ENCODE assay signal across 19 cellular contexts in the genomic region with DNA sequence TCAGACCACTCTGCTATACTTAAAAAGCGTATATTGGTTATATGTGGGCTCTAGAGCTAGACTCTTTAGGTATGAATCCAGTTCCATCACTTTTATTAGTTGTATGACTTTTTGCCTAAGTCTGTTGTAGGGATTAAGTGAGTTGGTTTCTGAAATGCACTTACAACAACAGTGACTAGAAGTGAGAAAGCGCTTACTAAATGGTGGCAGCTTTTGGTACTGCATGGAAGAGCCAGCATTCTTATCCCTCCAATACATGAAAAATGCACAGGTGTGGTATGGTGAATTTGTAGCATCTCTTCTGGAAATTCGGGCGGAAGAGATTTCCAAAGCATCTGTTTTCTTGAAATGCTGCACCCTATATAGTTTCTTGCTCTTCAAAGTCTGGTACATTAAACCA.
DNase-seq lines count a peak whose midpoint lies in the region; FAIRE-seq and TF ChIP-seq lines count a peak whose summit lies in the region.
"Had no signal": no experiment of that assay in that cellular context is flagged by ENCODE, and none has a peak within 500 bp of the region (broad histone marks: within the 10 kb centered on the region; RNA-seq: fewer than 3 reads in every experiment).

No MANE protein-coding gene starts in this region.

- H3K9ac ChIP-seq in endothelial cell of umbilical vein (replicated peaks; ENCODE audit: extremely low read depth, insufficient read depth, low read length) = no peak overlapping the region
- H3K9ac ChIP-seq: KMS-11, parathyroid adenoma had no signal

- no TSS peak for BruUV-seq in MCF 10A (replicated peaks; lab: Mats Ljungman, UMichigan)
- BruUV-seq in endothelial cell of umbilical vein (replicated peaks; lab: Mats Ljungman, UMichigan) = no TSS peak

- no peaks in the 10 kb centered on the region for H4K20me1 ChIP-seq in endothelial cell of umbilical vein (replicated peaks; ENCODE audit: control insufficient read depth, extremely low read depth, insufficient read depth, low read length)

- H3K4me3 ChIP-seq in breast epithelium = no peak overlapping the region
- no peak overlapping the region for H3K4me3 ChIP-seq in endothelial cell of umbilical vein (replicated peaks in 1 of 3; ENCODE audit: insufficient read depth in 1 of 3, low read depth in 1 of 3, low read length in 3 of 3)
- no peak overlapping the region for H3K4me3 ChIP-seq in retinal pigment epithelial cell (ENCODE audit: low read length)
- H3K4me3 ChIP-seq in suprapubic skin = no peak overlapping the region
- no peak overlapping the region for H3K4me3 ChIP-seq in testis
- H3K4me3 ChIP-seq: gastroesophageal sphincter, spleen, stomach had no signal

- TF ChIP-seq POLR2A in breast epithelium (IDR thresholded peaks at IDR 0.05) (no peak), endothelial cell of umbilical vein (IDR thresholded peaks at IDR 0.05; ENCODE audit: low read depth, low read length) (no peak), suprapubic skin (IDR thresholded peaks at IDR 0.05) (no peak), testis (IDR thresholded peaks at IDR 0.05) (no peak)

- no peak overlapping the region for H2AFZ ChIP-seq in endothelial cell of umbilical vein (ENCODE audit: low read depth, low read length)
- H2AFZ ChIP-seq: parathyroid adenoma had no signal

- no peaks in the 10 kb centered on the region for H3K79me2 ChIP-seq in endothelial cell of umbilical vein (ENCODE audit: control insufficient read depth, insufficient read depth, low read length)
- H3K79me2 ChIP-seq: parathyroid adenoma had no signal

- no peaks in the 10 kb centered on the region for H3K36me3 Mint-ChIP-seq in MCF 10A (ENCODE audit: insufficient read depth, unreplicated experiment)
- H3K36me3 Mint-ChIP-seq: brain had no signal

- POLR2A ChIA-PET in MCF 10A (lab: Yijun Ruan, JAX) (interaction anchor here (1.1 kb wide), 1 partner anchor 25 kb away, joined by 3 read pairs; no protein-coding TSS in a partner anchor), endothelial cell of umbilical vein (lab: Charles Lee) (no interaction called here)

- DNase-seq in MCF 10A (ENCODE audit: unreplicated experiment) (peak; percentile 9), breast epithelium (ENCODE audit: low spot score in 2 of 2) (no peak), RPMI7951 (ENCODE audit: low read depth) (peak; percentile 7), endothelial cell of umbilical vein (ENCODE audit: low read depth, low spot score) (peak; percentile 2), retinal pigment epithelial cell (ENCODE audit: low read depth) (no peak), suprapubic skin (ENCODE audit: low spot score in 2 of 2) (no peak), NOMO-1 treated with dmso at 0.1 percent for 144 hours (lab: John Stamatoyannopoulos, UW; ENCODE audit: unreplicated experiment) (no peak), testis (no peak)
- DNase-seq: Caco-2; effector memory CD4-positive, alpha-beta T cell; kidney; NCI-H187; NCI-H748 treated with DMSO at 0.1 percent for 48 hours; spleen; stomach had no signal

- peaks cover 13% of the 10 kb centered on the region for H3K4me1 Mint-ChIP-seq in MCF 10A (ENCODE audit: insufficient read depth, unreplicated experiment)
- H3K4me1 Mint-ChIP-seq: brain had no signal

- H3K36me3 ChIP-seq in breast epithelium = no peaks in the 10 kb centered on the region
- H3K36me3 ChIP-seq in endothelial cell of umbilical vein (ENCODE audit: control insufficient read depth in 2 of 2, extremely low read depth in 1 of 2, insufficient read depth in 2 of 2, low read length in 2 of 2) = no peaks in the 10 kb centered on the region
- H3K36me3 ChIP-seq in suprapubic skin = no peaks in the 10 kb centered on the region
- no peaks in the 10 kb centered on the region for H3K36me3 ChIP-seq in testis (ENCODE audit: low read depth, missing control alignments)
- H3K36me3 ChIP-seq: gastroesophageal sphincter, spleen, stomach had no signal

- no peak overlapping the region for H3K4me2 ChIP-seq in endothelial cell of umbilical vein (ENCODE audit: insufficient read depth, low read length)
- H3K4me2 ChIP-seq: KMS-11 had no signal

- no peak for TF ChIP-seq EP300 in suprapubic skin (IDR thresholded peaks at IDR 0.05)

- intact Hi-C loops in MCF 10A (cut with micrococcal nuclease) (no loop called here), breast epithelium (cut with DNase I; ENCODE audit: low total_unique reads) (no loop called here), endothelial cell of umbilical vein (cut with micrococcal nuclease) (loop anchor here (5.0 kb wide), 2 partner anchors 495 to 650 kb away; no protein-coding TSS in a partner anchor), testis (cut with DNase I; ENCODE audit: low total_unique reads) (no loop called here)

- TF ChIP-seq CTCF in MCF 10A (IDR thresholded peaks at IDR 0.05; ENCODE audit: unreplicated experiment) = no peak
- no peak for TF ChIP-seq CTCF in breast epithelium (IDR thresholded peaks at IDR 0.05)
- TF ChIP-seq CTCF in endothelial cell of umbilical vein (IDR thresholded peaks at IDR 0.05; ENCODE audit: extremely low read depth in 1 of 2, insufficient read depth in 1 of 2, low read depth in 1 of 2, low read length in 2 of 2) = peak in 1 of 2 donors; percentile 3
- TF ChIP-seq CTCF in retinal pigment epithelial cell (conservative IDR thresholded peaks at IDR 0.05; ENCODE audit: low read depth, low read length) = peak; percentile 33
- no peak for TF ChIP-seq CTCF in suprapubic skin (IDR thresholded peaks at IDR 0.05)
- TF ChIP-seq CTCF in testis (IDR thresholded peaks at IDR 0.05) = no peak

- H3K4me3 Mint-ChIP-seq in MCF 10A (ENCODE audit: unreplicated experiment) = no peak overlapping the region
- H3K4me3 Mint-ChIP-seq: brain had no signal

- H3K27ac ChIP-seq in breast epithelium (no peak overlapping the region), endothelial cell of umbilical vein (ENCODE audit: insufficient read depth, low read depth, low read length) (no peak overlapping the region), suprapubic skin (no peak overlapping the region), testis (no peak overlapping the region)
- H3K27ac ChIP-seq: gastroesophageal sphincter, KMS-11, parathyroid adenoma, spleen, stomach had no signal

- dilution Hi-C loops in endothelial cell of umbilical vein (cut with MboI; ENCODE audit: extremely low pct_ligation_motif_present, low sequenced_read_pairs) = no loop called here

- H3K4me1 ChIP-seq in breast epithelium = no peaks in the 10 kb centered on the region
- peaks cover 21% of the 10 kb centered on the region for H3K4me1 ChIP-seq in endothelial cell of umbilical vein (ENCODE audit: control insufficient read depth, extremely low read depth, insufficient read depth, low read length)
- no peaks in the 10 kb centered on the region for H3K4me1 ChIP-seq in suprapubic skin
- no peaks in the 10 kb centered on the region for H3K4me1 ChIP-seq in testis
- H3K4me1 ChIP-seq: Caco-2, gastroesophageal sphincter, parathyroid adenoma, spleen, stomach had no signal

- CTCF ChIA-PET in MCF 10A (lab: Yijun Ruan, JAX) = interaction anchor here (0.6 to 1.1 kb wide), 4 partner anchors 9 to 114 kb away, joined by 3 to 4 read pairs (median 3); no protein-coding TSS in a partner anchor
- CTCF ChIA-PET in endothelial cell of umbilical vein (lab: Charles Lee) = interaction anchor here (0.5 to 1.4 kb wide), 3 partner anchors 25 to 126 kb away, joined by 3 to 4 read pairs (median 3); no protein-coding TSS in a partner anchor

- H3K27me3 ChIP-seq in breast epithelium (peaks cover 0 to 18% of the 10 kb centered on the region in 2 donors), endothelial cell of umbilical vein (ENCODE audit: control insufficient read depth in 2 of 2, insufficient read depth in 2 of 2, low read length in 2 of 2) (no peaks in the 10 kb centered on the region), suprapubic skin (no peaks in the 10 kb centered on the region), testis (no peaks in the 10 kb centered on the region)
- H3K27me3 ChIP-seq: gastroesophageal sphincter, spleen, stomach had no signal

- FAIRE-seq in endothelial cell of umbilical vein (lab: Jason Lieb, UNC) = no peak
- FAIRE-seq: kidney had no signal

- H3K9me1 ChIP-seq in endothelial cell of umbilical vein (replicated peaks; ENCODE audit: control insufficient read depth, extremely low read depth, insufficient read depth, low read length) = no peaks in the 10 kb centered on the region

- WGBS in suprapubic skin = 67% methylated on average over 4 of the region's 4 CpGs
- 88% methylated on average over 4 of the region's 4 CpGs for WGBS in testis, 2 donors

- no peaks in the 10 kb centered on the region for H3K9me3 Mint-ChIP-seq in MCF 10A (ENCODE audit: unreplicated experiment)
- H3K9me3 Mint-ChIP-seq: brain had no signal

- H3K9me3 ChIP-seq in breast epithelium (no peaks in the 10 kb centered on the region), endothelial cell of umbilical vein (replicated peaks; ENCODE audit: control insufficient read depth, insufficient read depth, low read length) (no peaks in the 10 kb centered on the region), suprapubic skin (no peaks in the 10 kb centered on the region), testis (no peaks in the 10 kb centered on the region)
- H3K9me3 ChIP-seq: Caco-2, gastroesophageal sphincter, stomach had no signal

- H3K27me3 Mint-ChIP-seq in MCF 10A (ENCODE audit: insufficient read depth, unreplicated experiment) = no peaks in the 10 kb centered on the region

- no peak overlapping the region for H3K27ac Mint-ChIP-seq in MCF 10A (ENCODE audit: low read depth, unreplicated experiment)
- H3K27ac Mint-ChIP-seq: brain had no signal

TF ChIP-seq in endothelial cell of umbilical vein, 7 proteins besides CTCF, POLR2A, EP300 and RAD21:
- TF ChIP-seq JUN (IDR thresholded peaks at IDR 0.05; ENCODE audit: borderline replicate concordance, insufficient read depth, insufficient read length, low read depth) = no peak
- TF ChIP-seq EZH2 (IDR thresholded peaks at IDR 0.05; ENCODE audit: borderline replicate concordance, low read depth, low read length, severe bottlenecking) = no peak
- no peak for TF ChIP-seq FOS (IDR thresholded peaks at IDR 0.05; ENCODE audit: borderline replicate concordance, insufficient read depth, low read length)
- no peak for TF ChIP-seq MYC (IDR thresholded peaks at IDR 0.05; ENCODE audit: low read depth, low read length)
- no peak for TF ChIP-seq GATA2 (IDR thresholded peaks at IDR 0.05; ENCODE audit: insufficient read depth, insufficient read length, low read depth, low read length)
- no peak for TF ChIP-seq POLR2AphosphoS5 (IDR thresholded peaks at IDR 0.05; ENCODE audit: insufficient read depth, low read depth, low read length)
- TF ChIP-seq MAX (IDR thresholded peaks at IDR 0.05; ENCODE audit: insufficient read depth, insufficient read length) = no peak

Comparison
In these comparisons a context has a peak if more than half of its experiments do, and no peak if none do; other contexts are left out.
1. DNase-seq: peak in MCF 10A (single experiment), RPMI7951 (single experiment) and endothelial cell of umbilical vein (single experiment); none in breast epithelium (0 of 2), retinal pigment epithelial cell (single experiment), suprapubic skin (0 of 2), NOMO-1 treated with dmso at 0.1 percent for 144 hours (single experiment) and testis (single experiment).